Comparison of ENCODE assay signal across 8 cellular contexts in the genomic region with DNA sequence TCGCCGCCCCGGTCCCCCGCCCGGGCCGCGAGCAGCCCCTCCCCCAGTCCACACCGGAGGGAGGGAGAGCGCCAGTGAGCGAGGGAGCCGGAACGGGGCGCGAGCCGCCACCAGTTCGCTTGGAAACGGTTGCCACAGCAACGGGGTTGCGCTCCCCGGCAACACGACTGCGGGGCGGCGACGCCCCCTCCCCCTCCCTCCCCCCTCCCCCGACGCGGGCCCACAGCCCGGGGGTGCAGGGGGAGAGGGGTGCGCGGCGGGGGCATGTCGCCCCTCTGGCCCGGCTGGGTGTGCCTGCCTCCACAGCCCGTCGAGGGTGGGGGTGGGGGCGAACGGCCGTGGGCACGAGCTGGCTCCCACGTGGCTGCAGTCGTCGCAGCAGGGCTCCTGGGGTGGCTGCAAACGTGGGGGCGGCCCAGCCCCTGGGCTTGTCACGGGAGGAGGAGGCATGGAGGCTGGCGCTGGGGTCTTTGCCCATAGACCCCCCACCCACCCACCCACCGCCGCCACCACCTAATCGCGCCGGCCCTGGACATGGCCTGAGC. TPM values are rescaled to one million over a fixed set of nuclear protein-coding genes. Genes with fewer than 3 reads are reported as not detected.
DNase-seq lines count a peak whose midpoint lies in the region; ATAC-seq and TF ChIP-seq lines count a peak whose summit lies in the region.

No MANE protein-coding gene starts in this region.

- peak overlapping the region; percentile 99 for H3K4me2 ChIP-seq in DOHH2 (ENCODE audit: low read length)

- peaks cover 22% of the 10 kb centered on the region for H3F3A ChIP-seq in DOHH2 (ENCODE audit: control insufficient read depth, insufficient read depth)

- peaks cover 3% of the 10 kb centered on the region for H3K36me3 Mint-ChIP-seq in IgD-negative memory B cell

- TF ChIP-seq CTCF in DOHH2 (IDR thresholded peaks at IDR 0.05; ENCODE audit: low read depth, low read length, poor library complexity, severe bottlenecking), result no peak

- ATAC-seq in GM21576 (IDR thresholded peaks at IDR 0.05; ENCODE audit: unreplicated experiment) (peak; percentile 29), GM18861 (IDR thresholded peaks at IDR 0.05; ENCODE audit: unreplicated experiment) (no peak)

- H3K27me3 Mint-ChIP-seq in IgD-negative memory B cell, result peaks cover 3% of the 10 kb centered on the region

- no peaks in the 10 kb centered on the region for H3K9me3 ChIP-seq in DOHH2 (ENCODE audit: control insufficient read depth, insufficient read depth, low read length)

- peak overlapping the region; percentile 30; the same call in 1 of the 2 replicates for H3K27ac ChIP-seq in DOHH2 (ENCODE audit: low read depth, low read length)

- H3K4me3 Mint-ChIP-seq in IgD-negative memory B cell, result peak overlapping the region in 2 of 4 donors; percentile 65 to 89

- H3K4me1 ChIP-seq in DOHH2 (ENCODE audit: control insufficient read depth, low read length), result peaks cover 41% of the 10 kb centered on the region

- no peaks in the 10 kb centered on the region for H4K20me1 ChIP-seq in DOHH2 (ENCODE audit: control insufficient read depth, insufficient read depth, low read depth, low read length)

- H3K36me3 ChIP-seq in DOHH2 (ENCODE audit: control insufficient read depth, low read length), result peaks cover 13% of the 10 kb centered on the region

- H3K9me3 Mint-ChIP-seq in IgD-negative memory B cell, result no peaks in the 10 kb centered on the region

- H3K27ac Mint-ChIP-seq in IgD-negative memory B cell, result peak overlapping the region in 2 of 3 donors; percentile 57 to 89

- H3K9me2 ChIP-seq in DOHH2 (replicated peaks; ENCODE audit: control insufficient read depth, low read length), result no peaks in the 10 kb centered on the region

- H3K4me1 Mint-ChIP-seq in IgD-negative memory B cell, result peaks cover 26 to 33% (median 28%) of the 10 kb centered on the region in 3 donors

- H3K79me2 ChIP-seq in DOHH2 (ENCODE audit: control insufficient read depth, low read length), result no peaks in the 10 kb centered on the region

- H3K4me3 ChIP-seq in DOHH2 (ENCODE audit: low read length) (peak overlapping the region; percentile 86), skeletal muscle cell (ENCODE audit: low read depth, low read length) (peak overlapping the region; percentile 65)

- DNase-seq in SKM-1 treated with dmso at 0.1 percent for 144 hours (lab: John Stamatoyannopoulos, UW; ENCODE audit: unreplicated experiment) (peak; percentile 44), anterior cingulate cortex (lab: John Stamatoyannopoulos, UW) (peak in 52 of 58 donors; percentile 41 to 85 (median 73)), hippocampal formation (lab: John Stamatoyannopoulos, UW) (peak; percentile 61 to 74), skeletal muscle cell (ENCODE audit: low read depth) (no peak)

- H3K27me3 ChIP-seq in DOHH2 (ENCODE audit: control insufficient read depth, low read length), result peaks cover 8% of the 10 kb centered on the region; the same call in 1 of the 2 replicates

RNA-seq across cellular contexts. Expression of gene PRR7, which starts 0.5 kb away (rescaled TPM):
- 23.1 TPM for polyA plus RNA-seq in IgD-negative memory B cell

RNA-seq across cellular contexts. Expression of gene GRK6, which starts 20.7 kb away (rescaled TPM):
- 107 TPM for polyA plus RNA-seq in IgD-negative memory B cell

RNA-seq across cellular contexts. Expression of gene DBN1, which starts 26.3 kb away (rescaled TPM):
- polyA plus RNA-seq in IgD-negative memory B cell, result 0.54 TPM

RNA-seq across cellular contexts. Expression of gene F12, which starts 37.8 kb away (rescaled TPM):
- 0.78 TPM for polyA plus RNA-seq in IgD-negative memory B cell

RNA-seq across cellular contexts. Expression of gene PFN3, which starts 46.7 kb away (rescaled TPM):
- not detected for polyA plus RNA-seq in IgD-negative memory B cell
